In the genomic region with DNA sequence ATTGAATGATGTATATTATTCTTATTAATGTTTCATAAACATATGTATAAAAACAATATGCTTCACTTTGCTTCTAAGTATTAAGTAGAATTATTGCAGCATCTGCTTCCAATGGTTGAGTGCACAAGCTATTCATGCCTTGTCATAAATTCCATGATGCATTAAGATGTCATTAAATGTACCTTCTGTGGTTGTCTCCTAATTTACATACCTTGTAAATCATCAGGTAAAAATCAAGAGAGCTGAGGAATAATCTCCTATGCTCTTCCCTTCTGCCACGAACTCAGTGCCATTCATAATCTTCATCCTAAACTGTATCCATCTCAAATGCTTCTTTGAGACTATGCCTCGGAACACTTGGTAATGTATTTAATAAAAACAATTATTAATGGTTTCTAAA, we compare ENCODE assay signal across 20 cellular contexts.
"Had no signal": no experiment of that assay in that cellular context is flagged by ENCODE, and none has a peak within 500 bp of the region (broad histone marks: within the 10 kb centered on the region; RNA-seq: fewer than 3 reads in every experiment).

No MANE protein-coding gene starts in this region.

- H3K4me1 ChIP-seq: esophagus muscularis mucosa, parathyroid adenoma, psoas muscle, spleen, tibial artery, upper lobe of left lung, vagina had no signal

- ATAC-seq: left cardiac atrium; left ventricle myocardium superior; psoas muscle; sciatic nerve; stimulated activated memory B cell treated with anti-CD40 and anti-IgM and Interleukin-4, amounts not matched to agents 10 μg/mL and 1 μg/mL and 100 μg/mL, for 72 hours had no signal

- H3K4me1 Mint-ChIP-seq: immature natural killer cell; naive B cell; stimulated activated memory B cell treated with anti-CD40 and anti-IgM and Interleukin-4, amounts not matched to agents 10 μg/mL and 1 μg/mL and 100 μg/mL, for 72 hours had no signal

- DNase-seq: effector memory CD4-positive, alpha-beta T cell; immature natural killer cell; left cardiac atrium; left ventricle myocardium superior; mesenchymal stem cell; naive B cell; psoas muscle; spleen; stimulated activated CD4-positive, alpha-beta T cell treated with anti-CD3 and anti-CD28 coated beads, Interleukin-15, amount 100 ng/mL, for 24 hours; stimulated activated CD4-positive, alpha-beta T cell treated with anti-CD3 and anti-CD28 coated beads, Interleukin-1b, Interleukin-23, amount 100 ng/mL, for 48 hours; stimulated activated CD4-positive, alpha-beta T cell treated with anti-CD3 and anti-CD28 coated beads, Interleukin-4, amount 100 ng/mL, for 24 hours; tibial artery; upper lobe of left lung had no signal

- H3K36me3 Mint-ChIP-seq: naive B cell; stimulated activated memory B cell treated with anti-CD40 and anti-IgM and Interleukin-4, amounts not matched to agents 10 μg/mL and 1 μg/mL and 100 μg/mL, for 72 hours had no signal

- H3K27ac Mint-ChIP-seq: immature natural killer cell; naive B cell; nephron; stimulated activated memory B cell treated with anti-CD40 and anti-IgM and Interleukin-4, amounts not matched to agents 10 μg/mL and 1 μg/mL and 100 μg/mL, for 72 hours; stimulated activated naive CD8-positive, alpha-beta T cell treated with anti-CD3 and anti-CD28 coated beads, Interleukin-15, Interleukin-2, amounts not matched to agents 100 ng/mL and 50 ng/mL, for 24 hours had no signal

- H3K4me3 Mint-ChIP-seq: immature natural killer cell; naive B cell; nephron; stimulated activated memory B cell treated with anti-CD40 and anti-IgM and Interleukin-4, amounts not matched to agents 10 μg/mL and 1 μg/mL and 100 μg/mL, for 72 hours; stimulated activated naive CD8-positive, alpha-beta T cell treated with anti-CD3 and anti-CD28 coated beads, Interleukin-15, Interleukin-2, amounts not matched to agents 100 ng/mL and 50 ng/mL, for 24 hours had no signal

- H3K27me3 ChIP-seq: esophagus muscularis mucosa, spleen, tibial artery, upper lobe of left lung, vagina had no signal

- H3K27me3 Mint-ChIP-seq: naive B cell; stimulated activated memory B cell treated with anti-CD40 and anti-IgM and Interleukin-4, amounts not matched to agents 10 μg/mL and 1 μg/mL and 100 μg/mL, for 72 hours; stimulated activated naive CD8-positive, alpha-beta T cell treated with anti-CD3 and anti-CD28 coated beads, Interleukin-15, Interleukin-2, amounts not matched to agents 100 ng/mL and 50 ng/mL, for 24 hours had no signal

- H3K9me3 Mint-ChIP-seq: nephron; stimulated activated naive CD8-positive, alpha-beta T cell treated with anti-CD3 and anti-CD28 coated beads, Interleukin-15, Interleukin-2, amounts not matched to agents 100 ng/mL and 50 ng/mL, for 24 hours had no signal

- H3K27ac ChIP-seq: esophagus muscularis mucosa, parathyroid adenoma, psoas muscle, spleen, tibial artery, upper lobe of left lung, vagina had no signal
